In genomic region chr10:132548869-132549268, GRCh38 we compare ENCODE assay signal across 12 cellular contexts.
"Had no signal": no experiment of that assay in that cellular context is flagged by ENCODE, and none has a peak within 500 bp of the region (broad histone marks: within the 10 kb centered on the region; RNA-seq: fewer than 3 reads in every experiment).

No MANE protein-coding gene starts in this region.

- DNase-seq: activated CD4-positive, alpha-beta T cell treated with anti-CD3 and anti-CD28 coated beads, Interleukin-2, amount 50 U/mL, for 4 hours; activated CD4-positive, CD25-positive, alpha-beta regulatory T cell treated with anti-CD3 and anti-CD28 coated beads, Interleukin-2, amount 50 U/mL, for 72 hours; activated naive CD4-positive, alpha-beta T cell treated with anti-CD3 and anti-CD28 coated beads, Interleukin-2, amount 50 U/mL, for 16 hours; foreskin melanocyte; nephron progenitor cell; stimulated activated CD4-positive, alpha-beta T cell treated with anti-CD3 and anti-CD28 coated beads, Interleukin-2, amount 100 ng/mL, for 48 hours; stimulated activated naive CD8-positive, alpha-beta T cell treated with anti-CD3 and anti-CD28 coated beads, Interleukin-15, Interleukin-2, amounts not matched to agents 100 U/mL and 50 U/mL, for 24 hours; T-helper 9 cell had no signal

- H3K27me3 ChIP-seq: ovary had no signal

- H3K36me3 Mint-ChIP-seq: type B pancreatic cell had no signal

- H3K4me3 Mint-ChIP-seq: nephron progenitor cell, type B pancreatic cell had no signal

- H3K27ac Mint-ChIP-seq: activated T-helper 2 cell treated with anti-CD3 and anti-CD28 coated beads, Interferon-gamma antibody, Interleukin-2, Interleukin-4, amounts not matched to agents 10 μg/mL and 5 μg/mL and 100 μg/mL, durations not matched to agents 14 hours and 24 hours and 36 hours; nephron progenitor cell; type B pancreatic cell had no signal

- H3K27me3 Mint-ChIP-seq: type B pancreatic cell had no signal

- H3K4me3 ChIP-seq: ovary had no signal

- H3K27ac ChIP-seq: epithelial cell of prostate, ovary had no signal

- ATAC-seq: stimulated activated naive CD8-positive, alpha-beta T cell treated with anti-CD3 and anti-CD28 coated beads, Interleukin-15, Interleukin-2, amounts not matched to agents 100 U/mL and 50 U/mL, for 24 hours had no signal

- H3K9me3 Mint-ChIP-seq: activated T-helper 2 cell treated with anti-CD3 and anti-CD28 coated beads, Interferon-gamma antibody, Interleukin-2, Interleukin-4, amounts not matched to agents 10 μg/mL and 5 μg/mL and 100 μg/mL, durations not matched to agents 14 hours and 24 hours and 36 hours; nephron progenitor cell; type B pancreatic cell had no signal

- H3K36me3 ChIP-seq: ovary had no signal

- H3K9me3 ChIP-seq: ovary had no signal
